ENCODE assay signal across 1 cellular context in the genomic region with DNA sequence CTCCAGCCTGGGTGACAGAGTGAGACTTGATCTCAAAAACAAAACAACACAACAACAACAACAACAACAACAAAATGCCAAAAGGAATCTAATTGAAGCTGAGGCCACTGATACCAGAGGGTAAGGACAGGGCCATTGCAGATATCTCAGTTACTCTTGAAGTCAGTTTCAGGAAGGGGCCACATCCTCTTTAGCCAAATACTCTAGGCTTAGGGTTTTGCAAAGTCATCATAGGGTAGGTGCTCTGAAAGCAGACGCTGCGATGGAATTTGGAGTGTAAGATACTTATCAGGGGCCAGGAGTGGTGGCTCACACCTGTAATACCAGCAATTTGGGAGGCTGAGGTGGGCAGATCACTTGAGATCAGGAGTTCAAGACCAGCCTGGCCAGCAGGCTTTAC.
TF ChIP-seq lines count a peak whose summit lies in the region.

No MANE protein-coding gene starts in this region.

TF ChIP-seq in GM23338, 12 proteins besides CTCF, POLR2A, EP300 and RAD21 (continued from another document):
- TF ChIP-seq, protein P1, sequence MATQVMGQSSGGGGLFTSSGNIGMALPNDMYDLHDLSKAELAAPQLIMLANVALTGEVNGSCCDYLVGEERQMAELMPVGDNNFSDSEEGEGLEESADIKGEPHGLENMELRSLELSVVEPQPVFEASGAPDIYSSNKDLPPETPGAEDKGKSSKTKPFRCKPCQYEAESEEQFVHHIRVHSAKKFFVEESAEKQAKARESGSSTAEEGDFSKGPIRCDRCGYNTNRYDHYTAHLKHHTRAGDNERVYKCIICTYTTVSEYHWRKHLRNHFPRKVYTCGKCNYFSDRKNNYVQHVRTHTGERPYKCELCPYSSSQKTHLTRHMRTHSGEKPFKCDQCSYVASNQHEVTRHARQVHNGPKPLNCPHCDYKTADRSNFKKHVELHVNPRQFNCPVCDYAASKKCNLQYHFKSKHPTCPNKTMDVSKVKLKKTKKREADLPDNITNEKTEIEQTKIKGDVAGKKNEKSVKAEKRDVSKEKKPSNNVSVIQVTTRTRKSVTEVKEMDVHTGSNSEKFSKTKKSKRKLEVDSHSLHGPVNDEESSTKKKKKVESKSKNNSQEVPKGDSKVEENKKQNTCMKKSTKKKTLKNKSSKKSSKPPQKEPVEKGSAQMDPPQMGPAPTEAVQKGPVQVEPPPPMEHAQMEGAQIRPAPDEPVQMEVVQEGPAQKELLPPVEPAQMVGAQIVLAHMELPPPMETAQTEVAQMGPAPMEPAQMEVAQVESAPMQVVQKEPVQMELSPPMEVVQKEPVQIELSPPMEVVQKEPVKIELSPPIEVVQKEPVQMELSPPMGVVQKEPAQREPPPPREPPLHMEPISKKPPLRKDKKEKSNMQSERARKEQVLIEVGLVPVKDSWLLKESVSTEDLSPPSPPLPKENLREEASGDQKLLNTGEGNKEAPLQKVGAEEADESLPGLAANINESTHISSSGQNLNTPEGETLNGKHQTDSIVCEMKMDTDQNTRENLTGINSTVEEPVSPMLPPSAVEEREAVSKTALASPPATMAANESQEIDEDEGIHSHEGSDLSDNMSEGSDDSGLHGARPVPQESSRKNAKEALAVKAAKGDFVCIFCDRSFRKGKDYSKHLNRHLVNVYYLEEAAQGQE (IDR thresholded peaks at IDR 0.05; ENCODE audit: unreplicated experiment) = no peak
- no peak for TF ChIP-seq ZNF331 (CRISPR knock-in tag; IDR thresholded peaks at IDR 0.05; ENCODE audit: low read depth)
- TF ChIP-seq POLR2AphosphoS5 (IDR thresholded peaks at IDR 0.05; ENCODE audit: low read depth) = no peak
- no peak for TF ChIP-seq NANOG (IDR thresholded peaks at IDR 0.05; ENCODE audit: borderline replicate concordance)
- no peak for TF ChIP-seq EZH2 (IDR thresholded peaks at IDR 0.05; ENCODE audit: low read depth, unreplicated experiment)
- no peak for TF ChIP-seq ZNF114 (CRISPR knock-in tag; IDR thresholded peaks at IDR 0.05)
